In the genomic region with DNA sequence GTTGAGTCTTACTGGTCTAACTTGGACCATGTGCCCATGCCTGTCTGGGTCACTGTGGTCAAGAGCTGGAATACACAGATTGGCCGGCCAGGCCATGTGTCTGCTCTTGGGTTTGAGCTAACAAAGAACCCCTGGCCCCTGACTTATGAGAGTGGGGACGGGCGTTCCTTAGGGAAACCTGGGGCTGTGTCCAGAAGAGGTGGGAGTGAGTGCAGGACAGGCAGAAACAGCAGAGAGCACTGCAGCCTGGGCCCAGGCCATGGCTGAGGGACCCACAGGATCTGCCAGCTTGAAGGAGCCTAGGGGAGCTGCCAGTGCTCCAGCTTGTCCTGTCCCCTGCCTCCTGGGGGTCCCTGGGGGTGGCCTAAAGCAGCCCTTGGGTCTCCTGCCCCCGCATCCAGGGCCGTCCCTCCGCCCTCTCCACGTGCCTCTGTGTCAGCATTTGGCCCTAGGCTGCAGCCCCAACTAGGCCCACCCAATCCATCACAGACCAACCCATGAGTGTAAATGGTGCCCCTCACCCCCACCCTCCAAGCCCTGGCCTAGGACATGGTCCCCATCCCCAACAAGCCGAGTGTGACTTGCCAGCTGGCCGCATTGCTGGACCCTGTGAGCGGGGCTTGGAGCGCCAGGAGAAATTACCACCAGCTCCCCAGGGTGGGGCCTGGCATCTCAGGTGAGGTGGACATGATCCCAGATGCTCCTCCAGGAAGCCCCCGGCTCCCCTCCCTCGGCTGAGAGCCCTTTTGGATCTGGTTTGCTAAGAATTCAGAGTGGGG, we compare ENCODE assay signal across 18 cellular contexts. TPM values are rescaled to one million over a fixed set of nuclear protein-coding genes. Genes with fewer than 3 reads are reported as not detected.
DNase-seq lines count a peak whose midpoint lies in the region; ATAC-seq and TF ChIP-seq lines count a peak whose summit lies in the region.
"Had no signal": no experiment of that assay in that cellular context is flagged by ENCODE, and none has a peak within 500 bp of the region (broad histone marks: within the 10 kb centered on the region; RNA-seq: fewer than 3 reads in every experiment).

No MANE protein-coding gene starts in this region.

- H3K4me2 ChIP-seq in BLaER1 treated with 17β-estradiol and CSF1 and Interleukin-3, amounts not matched to agents 10 nM and 100 nM: peak overlapping the region in 4 of 11 experiments; percentile 3 to 97 (median 57); a peak in 4 of 22 replicates

- 0 out of 22 replicates have a peak, but pooled peaks cover 0 to 5% (median 0%) of the 10 kb centered on the region in 11 experiments for H3K9me3 ChIP-seq in BLaER1 treated with 17β-estradiol and CSF1 and Interleukin-3, amounts not matched to agents 10 nM and 100 nM (replicated peaks in 1 of 11)
- H3K9me3 ChIP-seq in sigmoid colon: no peaks in the 10 kb centered on the region

- 0 out of 22 replicates have a peak overlapping the region, but pooled peaks of 1 of the 11 experiments have one; percentile 3 for H3K9ac ChIP-seq in BLaER1 treated with 17β-estradiol and CSF1 and Interleukin-3, amounts not matched to agents 10 nM and 100 nM
- H3K9ac ChIP-seq: GM23248 had no signal

- H3K27ac Mint-ChIP-seq in activated naive CD8-positive, alpha-beta T cell treated with anti-CD3 and anti-CD28 coated beads, Interleukin-2, amount 10 ng/mL, durations not matched to agents 7 days and 5 days: no peak overlapping the region
- no peak overlapping the region for H3K27ac Mint-ChIP-seq in activated naive CD8-positive, alpha-beta T cell treated with anti-CD3 and anti-CD28 coated beads for 36 hours
- H3K27ac Mint-ChIP-seq in mesothelial cell of epicardium: peak overlapping the region; percentile 41
- H3K27ac Mint-ChIP-seq: CD4-positive, alpha-beta T cell had no signal

- intact Hi-C loops in sigmoid colon (cut with DNase I): no loop called here

- peaks cover 6% of the 10 kb centered on the region for H3K4me1 Mint-ChIP-seq in activated naive CD8-positive, alpha-beta T cell treated with anti-CD3 and anti-CD28 coated beads, Interleukin-2, amount 10 ng/mL, durations not matched to agents 7 days and 5 days
- no peaks in the 10 kb centered on the region for H3K4me1 Mint-ChIP-seq in activated naive CD8-positive, alpha-beta T cell treated with anti-CD3 and anti-CD28 coated beads for 36 hours
- H3K4me1 Mint-ChIP-seq in mesothelial cell of epicardium: peaks cover 17% of the 10 kb centered on the region

- peak overlapping the region in 9 of 11 experiments; percentile 25 to 100 (median 99); a peak in 18 of 22 replicates for H3K27ac ChIP-seq in BLaER1 treated with 17β-estradiol and CSF1 and Interleukin-3, amounts not matched to agents 10 nM and 100 nM
- H3K27ac ChIP-seq in sigmoid colon: no peak overlapping the region
- H3K27ac ChIP-seq: GM23248 had no signal

- H3K4me1 ChIP-seq in BLaER1 treated with 17β-estradiol and CSF1 and Interleukin-3, amounts not matched to agents 10 nM and 100 nM: peaks cover 61 to 98% (median 85%) of the 10 kb centered on the region in 10 experiments
- H3K4me1 ChIP-seq in sigmoid colon: no peaks in the 10 kb centered on the region

- H3K36me3 Mint-ChIP-seq in activated naive CD8-positive, alpha-beta T cell treated with anti-CD3 and anti-CD28 coated beads, Interleukin-2, amount 10 ng/mL, durations not matched to agents 7 days and 5 days: no peaks in the 10 kb centered on the region
- no peaks in the 10 kb centered on the region for H3K36me3 Mint-ChIP-seq in activated naive CD8-positive, alpha-beta T cell treated with anti-CD3 and anti-CD28 coated beads for 36 hours
- H3K36me3 Mint-ChIP-seq in mesothelial cell of epicardium: no peaks in the 10 kb centered on the region

- no peaks in the 10 kb centered on the region for H4K20me1 ChIP-seq in BLaER1 treated with 17β-estradiol and CSF1 and Interleukin-3, amounts not matched to agents 10 nM and 100 nM

- no peak for TF ChIP-seq EP300 in sigmoid colon (IDR thresholded peaks at IDR 0.05)

- TF ChIP-seq CTCF in mesothelial cell of epicardium (IDR thresholded peaks at IDR 0.05; ENCODE audit: unreplicated experiment) (no peak), sigmoid colon (IDR thresholded peaks at IDR 0.05) (no peak)

- no peaks in the 10 kb centered on the region for H3K27me3 ChIP-seq in BLaER1 treated with 17β-estradiol and CSF1 and Interleukin-3, amounts not matched to agents 10 nM and 100 nM
- H3K27me3 ChIP-seq in sigmoid colon: no peaks in the 10 kb centered on the region

- whole genome bisulfite sequencing in sigmoid colon, 2 donors: 93 to 94% methylated on average over 13 of the region's 13 CpGs

- peak; percentile 24 for DNase-seq in activated naive CD8-positive, alpha-beta T cell treated with anti-CD3 and anti-CD28 coated beads, Interleukin-2, amount 10 ng/mL, durations not matched to agents 7 days and 5 days
- DNase-seq in activated naive CD8-positive, alpha-beta T cell treated with anti-CD3 and anti-CD28 coated beads for 36 hours: no peak
- no peak for DNase-seq in mesothelial cell of epicardium (ENCODE audit: low spot score in 2 of 2, unreplicated experiment in 2 of 2)
- peak; percentile 57 for DNase-seq in sigmoid colon
- no peak for DNase-seq in MV-4-11 (lab: John Stamatoyannopoulos, UW)
- DNase-seq: 8988T; AML-193; C1 segment of cervical spinal cord; Calu3; CD4-positive, alpha-beta T cell; DMS 273 treated with DMSO at 0.1 percent for 48 hours; DMS79; GM23248; H7 had no signal

- no peaks in the 10 kb centered on the region for H3K27me3 Mint-ChIP-seq in activated naive CD8-positive, alpha-beta T cell treated with anti-CD3 and anti-CD28 coated beads, Interleukin-2, amount 10 ng/mL, durations not matched to agents 7 days and 5 days
- H3K27me3 Mint-ChIP-seq in activated naive CD8-positive, alpha-beta T cell treated with anti-CD3 and anti-CD28 coated beads for 36 hours: no peaks in the 10 kb centered on the region
- H3K27me3 Mint-ChIP-seq in mesothelial cell of epicardium (ENCODE audit: low read depth): no peaks in the 10 kb centered on the region
- H3K27me3 Mint-ChIP-seq: CD4-positive, alpha-beta T cell had no signal

- TF ChIP-seq POLR2A in sigmoid colon (IDR thresholded peaks at IDR 0.05): no peak

- no peak overlapping the region for H3K4me3 ChIP-seq in BLaER1 treated with 17β-estradiol and CSF1 and Interleukin-3, amounts not matched to agents 10 nM and 100 nM
- H3K4me3 ChIP-seq in sigmoid colon: no peak overlapping the region
- H3K4me3 ChIP-seq: GM12878, GM23248 had no signal

- no peaks in the 10 kb centered on the region for H3K36me3 ChIP-seq in BLaER1 treated with 17β-estradiol and CSF1 and Interleukin-3, amounts not matched to agents 10 nM and 100 nM
- no peaks in the 10 kb centered on the region for H3K36me3 ChIP-seq in sigmoid colon

- no peak overlapping the region for H3K4me3 Mint-ChIP-seq in activated naive CD8-positive, alpha-beta T cell treated with anti-CD3 and anti-CD28 coated beads, Interleukin-2, amount 10 ng/mL, durations not matched to agents 7 days and 5 days
- H3K4me3 Mint-ChIP-seq in activated naive CD8-positive, alpha-beta T cell treated with anti-CD3 and anti-CD28 coated beads for 36 hours: no peak overlapping the region
- no peak overlapping the region for H3K4me3 Mint-ChIP-seq in mesothelial cell of epicardium
- H3K4me3 Mint-ChIP-seq: CD4-positive, alpha-beta T cell had no signal

- no peak for ATAC-seq in activated naive CD8-positive, alpha-beta T cell treated with anti-CD3 and anti-CD28 coated beads, Interleukin-2, amount 10 ng/mL, durations not matched to agents 7 days and 5 days (ENCODE audit: low read depth)
- ATAC-seq in HG02885 (IDR thresholded peaks at IDR 0.05; ENCODE audit: poor library complexity, unreplicated experiment): no peak
- ATAC-seq: GM12878 had no signal

- POLR2A ChIA-PET in activated naive CD8-positive, alpha-beta T cell treated with anti-CD3 and anti-CD28 coated beads, Interleukin-2, amount 10 ng/mL, durations not matched to agents 7 days and 5 days (lab: Charles Lee): interaction anchor here (0.6 kb wide), 1 partner anchor 10 kb away, joined by 3 read pairs; no protein-coding TSS in a partner anchor

- no peaks in the 10 kb centered on the region for H3K9me3 Mint-ChIP-seq in activated naive CD8-positive, alpha-beta T cell treated with anti-CD3 and anti-CD28 coated beads, Interleukin-2, amount 10 ng/mL, durations not matched to agents 7 days and 5 days
- H3K9me3 Mint-ChIP-seq in activated naive CD8-positive, alpha-beta T cell treated with anti-CD3 and anti-CD28 coated beads for 36 hours: no peaks in the 10 kb centered on the region
- H3K9me3 Mint-ChIP-seq in mesothelial cell of epicardium: no peaks in the 10 kb centered on the region
- H3K9me3 Mint-ChIP-seq: CD4-positive, alpha-beta T cell had no signal

RNA-seq across cellular contexts. Expression of a gene that starts 12.5 kb away (rescaled TPM):
- total RNA-seq in activated naive CD8-positive, alpha-beta T cell treated with anti-CD3 and anti-CD28 coated beads, Interleukin-2, amount 10 ng/mL, durations not matched to agents 7 days and 5 days: under 1 TPM in 1 of 2 experiments, not detected in 1; 0.17 TPM
- total RNA-seq in activated naive CD8-positive, alpha-beta T cell treated with anti-CD3 and anti-CD28 coated beads for 36 hours: not detected
- 0.43 to 0.47 TPM in 2 of 3 replicates, not detected in the other for total RNA-seq in mesothelial cell of epicardium
- not detected for total RNA-seq in sigmoid colon
- not detected for polyA plus RNA-seq in sigmoid colon
- total RNA-seq: Calu3; CD4-positive, alpha-beta T cell; G401; GM23248 had no signal
- polyA plus RNA-seq: GM23248 had no signal

RNA-seq across cellular contexts. Expression of a gene that starts 14.0 kb away (rescaled TPM):
- total RNA-seq in activated naive CD8-positive, alpha-beta T cell treated with anti-CD3 and anti-CD28 coated beads, Interleukin-2, amount 10 ng/mL, durations not matched to agents 7 days and 5 days: not detected
- not detected for total RNA-seq in activated naive CD8-positive, alpha-beta T cell treated with anti-CD3 and anti-CD28 coated beads for 36 hours
- total RNA-seq in mesothelial cell of epicardium (0.38 TPM in 1 of 3 replicates, not detected in the others), sigmoid colon (1 to 10 TPM; 3.0 to 6.6 (median 4.9) TPM)
- polyA plus RNA-seq in sigmoid colon: 1 to 10 TPM in 2 of 3 donors, under 1 TPM in 1; 0.69 to 3.6 (median 2.4) TPM
- total RNA-seq: Calu3, G401, GM12878, GM23248 had no signal
- polyA plus RNA-seq: GM23248 had no signal

RNA-seq across cellular contexts. Expression of a gene that starts 53.4 kb away (rescaled TPM):
- 10 to 100 TPM; 31.1 to 31.4 TPM for total RNA-seq in activated naive CD8-positive, alpha-beta T cell treated with anti-CD3 and anti-CD28 coated beads, Interleukin-2, amount 10 ng/mL, durations not matched to agents 7 days and 5 days
- total RNA-seq in activated naive CD8-positive, alpha-beta T cell treated with anti-CD3 and anti-CD28 coated beads for 36 hours: 10 to 100 TPM; 51.2 to 55.5 TPM
- 22.1 to 24.9 TPM (median 24.6 TPM) in 3 replicates for total RNA-seq in mesothelial cell of epicardium
- 10 to 100 TPM in 2 of 4 donors, 1 to 10 TPM in 2; 4.3 to 15.0 (median 10.1) TPM for total RNA-seq in sigmoid colon
- polyA plus RNA-seq in sigmoid colon: 10 to 100 TPM in 2 of 3 donors, 1 to 10 TPM in 1; 8.6 to 18.6 (median 10.8) TPM

RNA-seq across cellular contexts. Expression of a gene that starts 53.7 kb away (rescaled TPM):
- 1 to 10 TPM; 4.3 to 5.6 TPM for total RNA-seq in activated naive CD8-positive, alpha-beta T cell treated with anti-CD3 and anti-CD28 coated beads, Interleukin-2, amount 10 ng/mL, durations not matched to agents 7 days and 5 days
- total RNA-seq in activated naive CD8-positive, alpha-beta T cell treated with anti-CD3 and anti-CD28 coated beads for 36 hours: 1 to 10 TPM; 2.8 to 3.0 TPM
- 65.8 to 67.1 TPM (median 66.9 TPM) in 3 replicates for total RNA-seq in mesothelial cell of epicardium
- total RNA-seq in sigmoid colon: 1 to 10 TPM; 5.0 to 8.0 (median 6.7) TPM
- polyA plus RNA-seq in sigmoid colon: 10 to 100 TPM in 1 of 3 donors, 1 to 10 TPM in 2; 5.3 to 36.3 (median 7.8) TPM

Comparison
In these comparisons a context has a peak if more than half of its experiments do, and no peak if none do; other contexts are left out.
1. DNase-seq: peak in activated naive CD8-positive, alpha-beta T cell treated with anti-CD3 and anti-CD28 coated beads, Interleukin-2, amount 10 ng/mL, durations not matched to agents 7 days and 5 days (single experiment) and sigmoid colon (single experiment); none in activated naive CD8-positive, alpha-beta T cell treated with anti-CD3 and anti-CD28 coated beads for 36 hours (single experiment), mesothelial cell of epicardium (0 of 2) and MV-4-11 (single experiment).
2. H3K27ac ChIP-seq: peak in BLaER1 treated with 17β-estradiol and CSF1 and Interleukin-3, amounts not matched to agents 10 nM and 100 nM (9 of 11); none in sigmoid colon (0 of 4).